ENCODE assay signal across 8 cellular contexts in genomic region chr5:134904621-134905245, GRCh38. TPM values are rescaled to one million over a fixed set of nuclear protein-coding genes. Genes with fewer than 3 reads are reported as not detected.
DNase-seq lines count a peak whose midpoint lies in the region; ATAC-seq and TF ChIP-seq lines count a peak whose summit lies in the region.

Gene PCBD2 (plus strand): TSS chr5:134905131. CDS start chr5:134905140, 9 bp downstream.

- H3K36me3 Mint-ChIP-seq in activated naive CD4-positive, alpha-beta T cell treated with anti-CD3 and anti-CD28 coated beads, Interleukin-2, amount 50 U/mL, for 72 hours: peaks cover 0 to 6% of the 10 kb centered on the region in 2 donors

- H3K9me3 ChIP-seq in ovary: no peaks in the 10 kb centered on the region
- no peaks in the 10 kb centered on the region for H3K9me3 ChIP-seq in thyroid gland

- intact Hi-C loops in Right ventricle myocardium inferior (cut with DNase I): loop anchor here (1.0 to 10.0 kb wide), 5 partner anchors 30 to 430 kb away; partner anchors contain the start of genes C5orf24, CAMLG, DDX46 and TXNDC15
- intact Hi-C loops in ovary (cut with DNase I): loop anchor here in 2 of 4 donors (2.0 to 10.0 kb wide), 4 partner anchors 57 to 162 kb away; partner anchors contain the start of gene C5orf24 (in 1 of the 2)
- intact Hi-C loops in thyroid gland (cut with DNase I): loop anchor here (10.0 kb wide), 2 partner anchors 60 to 170 kb away; partner anchors contain the start of genes C5orf24 and CAMLG

- H3K36me3 ChIP-seq in ovary (no peaks in the 10 kb centered on the region), thyroid gland (peaks cover 3 to 8% of the 10 kb centered on the region in 2 donors)

- ATAC-seq in HG02642 (IDR thresholded peaks at IDR 0.05; ENCODE audit: poor library complexity, unreplicated experiment): peak; percentile 84
- peak; percentile 85 to 90 for ATAC-seq in activated naive CD4-positive, alpha-beta T cell treated with anti-CD3 and anti-CD28 coated beads, Interleukin-2, amount 50 U/mL, for 72 hours
- ATAC-seq in Right ventricle myocardium inferior: peak; percentile 95

- H3K4me3 ChIP-seq in ovary (peak within 1 kb of the TSS; percentile 92), thyroid gland (replicated peaks in 1 of 3) (peak within 1 kb of the TSS; percentile 68 to 92 (median 75))

- TF ChIP-seq POLR2A in ovary (IDR thresholded peaks at IDR 0.05) (no peak), thyroid gland (IDR thresholded peaks at IDR 0.05) (peak in 1 of 2 donors; percentile 60)

- TF ChIP-seq CTCF in GM12872 (IDR thresholded peaks at IDR 0.05; ENCODE audit: insufficient read depth, low read depth, low read length): peak; percentile 91
- peak; percentile 59 to 96 (median 93) for TF ChIP-seq CTCF in ovary (IDR thresholded peaks at IDR 0.05)
- TF ChIP-seq CTCF in thyroid gland (IDR thresholded peaks at IDR 0.05): peak; percentile 56 to 98 (median 84)

- no peaks in the 10 kb centered on the region for H3K27me3 ChIP-seq in ovary
- no peaks in the 10 kb centered on the region for H3K27me3 ChIP-seq in thyroid gland

- DNase-seq in NCI-H1105 (lab: John Stamatoyannopoulos, UW) (peak; percentile 64), SKM-1 (lab: John Stamatoyannopoulos, UW; ENCODE audit: unreplicated experiment) (peak; percentile 75), Right ventricle myocardium inferior (ENCODE audit: missing footprints) (peak; percentile 97), ovary (peak; percentile 88 to 94 (median 90)), thyroid gland (peak; percentile 89 to 92)
- peak; percentile 94 to 98 for DNase-seq in activated naive CD4-positive, alpha-beta T cell treated with anti-CD3 and anti-CD28 coated beads, Interleukin-2, amount 50 U/mL, for 72 hours (ENCODE audit: low spot score in 2 of 2)

- H3K27ac ChIP-seq in ovary: peak within 1 kb of the TSS; percentile 91 to 100
- peak within 1 kb of the TSS; percentile 83 to 98 (median 84) for H3K27ac ChIP-seq in thyroid gland

- H3K9me3 Mint-ChIP-seq in activated naive CD4-positive, alpha-beta T cell treated with anti-CD3 and anti-CD28 coated beads, Interleukin-2, amount 50 U/mL, for 72 hours: no peaks in the 10 kb centered on the region

- peak within 1 kb of the TSS; percentile 97 to 98 for H3K27ac Mint-ChIP-seq in activated naive CD4-positive, alpha-beta T cell treated with anti-CD3 and anti-CD28 coated beads, Interleukin-2, amount 50 U/mL, for 72 hours

- TF ChIP-seq EP300 in ovary (IDR thresholded peaks at IDR 0.05): no peak

- 0 to 1% (median 1%) methylated on average over 32 to 83 of the region's 83 CpGs for WGBS in ovary, 3 donors
- WGBS in thyroid gland, 2 donors: 0% methylated on average over 3 to 10 of the region's 83 CpGs

- H3K4me1 ChIP-seq in ovary (ENCODE audit: insufficient read depth): peaks cover 2% of the 10 kb centered on the region
- H3K4me1 ChIP-seq in thyroid gland: no peaks in the 10 kb centered on the region

RNA-seq across cellular contexts. Expression of gene PCBD2, which starts in this region (rescaled TPM):
- 10 to 100 TPM in 1 of 2 donors, 1 to 10 TPM in 1; 5.7 to 14.1 TPM for total RNA-seq in activated naive CD4-positive, alpha-beta T cell treated with anti-CD3 and anti-CD28 coated beads, Interleukin-2, amount 50 U/mL, for 72 hours
- total RNA-seq in Right ventricle myocardium inferior (24.7 TPM), ovary (10 to 100 TPM in 3 of 7 donors, 1 to 10 TPM in 4; 5.7 to 13.1 (median 9.5) TPM), thyroid gland (10 to 100 TPM; 12.6 to 24.4 (median 17.7) TPM)
- 1 to 10 TPM; 4.5 to 8.2 TPM for polyA plus RNA-seq in ovary

Comparison
In these comparisons a context has a peak if more than half of its experiments do, and no peak if none do; other contexts are left out.
1. Peak in every context shown above with its lines: DNase-seq, ATAC-seq, H3K4me3 ChIP-seq and H3K27ac ChIP-seq.